8 cellular contexts compared by ENCODE assay signal in genomic region chr9:130845901-130846381, GRCh38. TPM values are rescaled to one million over a fixed set of nuclear protein-coding genes. Genes with fewer than 3 reads are reported as not detected.
DNase-seq lines count a peak whose midpoint lies in the region; ATAC-seq and TF ChIP-seq lines count a peak whose summit lies in the region.

No MANE protein-coding gene starts in this region.

- no peaks in the 10 kb centered on the region for H3K9me3 Mint-ChIP-seq in stimulated activated memory B cell treated with anti-CD40 and anti-IgM and Interleukin-4, amounts not matched to agents 10 μg/mL and 1 μg/mL and 100 μg/mL, for 72 hours

- no peak overlapping the region for H3K4me3 Mint-ChIP-seq in stimulated activated memory B cell treated with anti-CD40 and anti-IgM and Interleukin-4, amounts not matched to agents 10 μg/mL and 1 μg/mL and 100 μg/mL, for 72 hours

- H3K36me3 ChIP-seq in aorta (ENCODE audit: control insufficient read depth in 1 of 2, insufficient read depth in 2 of 2, low read length in 1 of 2) = no peaks in the 10 kb centered on the region

- H3K9me3 ChIP-seq in aorta (ENCODE audit: control insufficient read depth, low read length) = no peaks in the 10 kb centered on the region

- DNase-seq in Right ventricle myocardium inferior (ENCODE audit: missing footprints) (no peak), cardiac septum (ENCODE audit: low spot score) (no peak), erythroblast (lab: John Stamatoyannopoulos, UW) (peak; percentile 82 to 92), mucosa of gallbladder (ENCODE audit: low spot score) (peak; percentile 37), aorta (no peak), NCI-H2107 (lab: John Stamatoyannopoulos, UW) (no peak)
- DNase-seq in activated CD4-positive, CD25-positive, alpha-beta regulatory T cell treated with anti-CD3 and anti-CD28 coated beads, Interleukin-2, amount 50 U/mL, for 72 hours = no peak

- no peaks in the 10 kb centered on the region for H3K27me3 Mint-ChIP-seq in stimulated activated memory B cell treated with anti-CD40 and anti-IgM and Interleukin-4, amounts not matched to agents 10 μg/mL and 1 μg/mL and 100 μg/mL, for 72 hours

- peak; percentile 18 for ATAC-seq in Right ventricle myocardium inferior
- ATAC-seq in aorta (ENCODE audit: low FRiP score) = peak; percentile 64
- no peak for ATAC-seq in stimulated activated memory B cell treated with anti-CD40 and anti-IgM and Interleukin-4, amounts not matched to agents 10 μg/mL and 1 μg/mL and 100 μg/mL, for 72 hours

- H3K27ac Mint-ChIP-seq in stimulated activated memory B cell treated with anti-CD40 and anti-IgM and Interleukin-4, amounts not matched to agents 10 μg/mL and 1 μg/mL and 100 μg/mL, for 72 hours = no peak overlapping the region

- H3K4me1 Mint-ChIP-seq in stimulated activated memory B cell treated with anti-CD40 and anti-IgM and Interleukin-4, amounts not matched to agents 10 μg/mL and 1 μg/mL and 100 μg/mL, for 72 hours = peaks cover 20% of the 10 kb centered on the region

- peak overlapping the region in 1 of 2 donors; percentile 11 for H3K4me3 ChIP-seq in aorta (ENCODE audit: low read length in 2 of 2)

- no peaks in the 10 kb centered on the region for H3K27me3 ChIP-seq in aorta (ENCODE audit: control insufficient read depth in 1 of 2, insufficient read depth in 2 of 2, low read length in 1 of 2)

- H3K27ac ChIP-seq in aorta (ENCODE audit: low read depth in 1 of 2, low read length in 2 of 2) = peak overlapping the region; percentile 99

- no peaks in the 10 kb centered on the region for H3K36me3 Mint-ChIP-seq in stimulated activated memory B cell treated with anti-CD40 and anti-IgM and Interleukin-4, amounts not matched to agents 10 μg/mL and 1 μg/mL and 100 μg/mL, for 72 hours

- peak; percentile 28 for TF ChIP-seq POLR2A in erythroblast (IDR thresholded peaks at IDR 0.05; ENCODE audit: low read length)

- 5 to 6% methylated on average over 6 of the region's 6 CpGs for WGBS in aorta, 2 donors

- intact Hi-C loops in Right ventricle myocardium inferior (cut with DNase I) (loop anchor here (5.0 kb wide), 1 partner anchor 64 kb away; no protein-coding TSS in a partner anchor), cardiac septum (cut with DNase I) (loop anchor here (2.0 kb wide), 1 partner anchor 15 kb away; no protein-coding TSS in a partner anchor), aorta (cut with DNase I) (loop anchor here in 1 of 2 donors (2.0 kb wide), 1 partner anchor 65 kb away; no protein-coding TSS in a partner anchor)

- peaks cover 6 to 15% of the 10 kb centered on the region in 2 donors for H3K4me1 ChIP-seq in aorta (ENCODE audit: control insufficient read depth in 1 of 2, insufficient read depth in 2 of 2, low read length in 2 of 2)

RNA-seq across cellular contexts. Expression of gene ABL1, which starts 10.9 kb away (rescaled TPM):
- 33.0 TPM for total RNA-seq in Right ventricle myocardium inferior
- total RNA-seq in cardiac septum = 38.0 TPM
- total RNA-seq in mucosa of gallbladder = 85.9 TPM
- total RNA-seq in aorta = 10 to 100 TPM; 91.7 to 98.7 TPM
- polyA plus RNA-seq in aorta = 10 to 100 TPM; 12.8 to 38.5 TPM

RNA-seq across cellular contexts. Expression of gene QRFP, which starts 50.7 kb away (rescaled TPM):
- total RNA-seq in Right ventricle myocardium inferior (not detected), cardiac septum (not detected), mucosa of gallbladder (not detected), aorta (not detected)
- polyA plus RNA-seq in aorta = not detected

Comparison
In these comparisons a context has a peak if more than half of its experiments do, and no peak if none do; other contexts are left out.
1. DNase-seq: peak in erythroblast (2 of 2) and mucosa of gallbladder (single experiment); none in Right ventricle myocardium inferior (single experiment), cardiac septum (single experiment), aorta (0 of 2), NCI-H2107 (single experiment) and activated CD4-positive, CD25-positive, alpha-beta regulatory T cell treated with anti-CD3 and anti-CD28 coated beads, Interleukin-2, amount 50 U/mL, for 72 hours (single experiment).